31 cellular contexts compared by ENCODE assay signal in the genomic region with DNA sequence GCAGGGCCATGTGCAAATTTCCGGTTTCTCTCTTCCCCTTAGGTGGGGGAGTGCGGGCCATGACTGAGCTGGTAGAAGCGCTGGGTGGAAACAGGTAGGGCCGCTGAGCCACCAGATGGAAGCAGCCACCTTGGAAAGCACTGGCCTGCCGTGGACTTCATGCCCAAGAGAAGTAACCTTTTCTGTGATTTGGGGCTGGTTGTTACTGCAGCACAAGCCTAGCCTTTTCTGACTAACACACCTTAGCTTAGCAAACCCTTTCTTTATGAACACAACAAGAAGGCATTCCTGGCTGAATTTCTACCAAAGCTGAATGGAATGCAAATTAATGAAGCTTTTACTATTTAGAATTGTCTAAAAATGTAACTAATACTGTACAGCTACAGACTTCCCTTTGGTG.
"Had no signal": no experiment of that assay in that cellular context is flagged by ENCODE, and none has a peak within 500 bp of the region (broad histone marks: within the 10 kb centered on the region; RNA-seq: fewer than 3 reads in every experiment).

No MANE protein-coding gene starts in this region.

- H3K36me3 ChIP-seq: adrenal gland, esophagus squamous epithelium, heart left ventricle had no signal

- H3K4me3 Mint-ChIP-seq: activated CD4-positive, alpha-beta memory T cell treated with anti-CD3 and anti-CD28 coated beads for 36 hours; activated CD4-positive, alpha-beta T cell treated with anti-CD3 and anti-CD28 coated beads for 36 hours; activated CD4-positive, alpha-beta T cell treated with anti-CD3 and anti-CD28 coated beads, Interleukin-2, amount 10 ng/mL, durations not matched to agents 24 days and 14 days; activated CD8-positive, alpha-beta memory T cell treated with anti-CD3 and anti-CD28 coated beads, Interleukin-2, amount 10 ng/mL, durations not matched to agents 7 days and 5 days; activated CD8-positive, alpha-beta T cell treated with anti-CD3 and anti-CD28 coated beads, Interleukin-2, amount 10 ng/mL, durations not matched to agents 7 days and 5 days; activated naive CD4-positive, alpha-beta T cell treated with anti-CD3 and anti-CD28 coated beads for 36 hours; activated naive CD4-positive, alpha-beta T cell treated with anti-CD3 and anti-CD28 coated beads, Interleukin-2, amount 50 U/mL, for 24 hours; activated naive CD8-positive, alpha-beta T cell treated with anti-CD3 and anti-CD28 coated beads for 36 hours; activated naive CD8-positive, alpha-beta T cell treated with anti-CD3 and anti-CD28 coated beads, Interleukin-2, amount 50 U/mL, for 24 hours; activated T-helper 1 cell treated with anti-CD3 and anti-CD28 coated beads, Interleukin-12 subunit alpha, Interleukin-12 subunit beta, Interleukin-2, Interleukin-4 antibody, amounts not matched to agents 30 ng/mL and 10 ng/mL and 1 ng/mL, durations not matched to agents 14 hours and 24 hours and 36 hours; effector memory CD8-positive, alpha-beta T cell had no signal

- ATAC-seq: activated CD4-positive, alpha-beta T cell treated with anti-CD3 and anti-CD28 coated beads for 36 hours; activated CD8-positive, alpha-beta memory T cell treated with anti-CD3 and anti-CD28 coated beads, Interleukin-2, amount 10 ng/mL, durations not matched to agents 7 days and 5 days; activated CD8-positive, alpha-beta T cell treated with anti-CD3 and anti-CD28 coated beads, Interleukin-2, amount 10 ng/mL, durations not matched to agents 7 days and 5 days; activated naive CD8-positive, alpha-beta T cell treated with anti-CD3 and anti-CD28 coated beads, Interleukin-2, amount 50 U/mL, for 24 hours; body of pancreas; effector memory CD8-positive, alpha-beta T cell; heart left ventricle had no signal

- H3K27me3 ChIP-seq: adrenal gland, body of pancreas, esophagus squamous epithelium, heart left ventricle had no signal

- H3K27ac Mint-ChIP-seq: activated CD4-positive, alpha-beta memory T cell treated with anti-CD3 and anti-CD28 coated beads for 36 hours; activated CD4-positive, alpha-beta T cell treated with anti-CD3 and anti-CD28 coated beads for 36 hours; activated CD4-positive, alpha-beta T cell treated with anti-CD3 and anti-CD28 coated beads, Interleukin-2, amount 10 ng/mL, durations not matched to agents 24 days and 14 days; activated CD8-positive, alpha-beta memory T cell treated with anti-CD3 and anti-CD28 coated beads, Interleukin-2, amount 10 ng/mL, durations not matched to agents 7 days and 5 days; activated CD8-positive, alpha-beta T cell treated with anti-CD3 and anti-CD28 coated beads, Interleukin-2, amount 10 ng/mL, durations not matched to agents 7 days and 5 days; activated naive CD4-positive, alpha-beta T cell treated with anti-CD3 and anti-CD28 coated beads for 36 hours; activated naive CD4-positive, alpha-beta T cell treated with anti-CD3 and anti-CD28 coated beads, Interleukin-2, amount 50 U/mL, for 24 hours; activated naive CD8-positive, alpha-beta T cell treated with anti-CD3 and anti-CD28 coated beads for 36 hours; activated naive CD8-positive, alpha-beta T cell treated with anti-CD3 and anti-CD28 coated beads, Interleukin-2, amount 50 U/mL, for 24 hours; activated T-helper 1 cell treated with anti-CD3 and anti-CD28 coated beads, Interleukin-12 subunit alpha, Interleukin-12 subunit beta, Interleukin-2, Interleukin-4 antibody, amounts not matched to agents 30 ng/mL and 10 ng/mL and 1 ng/mL, durations not matched to agents 14 hours and 24 hours and 36 hours; activated T-helper 2 cell treated with anti-CD3 and anti-CD28 coated beads, Interferon-gamma antibody, Interleukin-2, Interleukin-4, amounts not matched to agents 10 μg/mL and 5 μg/mL and 100 μg/mL, durations not matched to agents 14 hours and 24 hours and 36 hours; effector memory CD8-positive, alpha-beta T cell had no signal

- H3K9me3 Mint-ChIP-seq: activated naive CD4-positive, alpha-beta T cell treated with anti-CD3 and anti-CD28 coated beads, Interleukin-2, amount 50 U/mL, for 24 hours; activated naive CD8-positive, alpha-beta T cell treated with anti-CD3 and anti-CD28 coated beads, Interleukin-2, amount 50 U/mL, for 24 hours; effector memory CD8-positive, alpha-beta T cell had no signal

- H3K4me3 ChIP-seq: adrenal gland, body of pancreas, esophagus squamous epithelium, heart left ventricle had no signal

- H3K27me3 Mint-ChIP-seq: activated naive CD8-positive, alpha-beta T cell treated with anti-CD3 and anti-CD28 coated beads for 36 hours had no signal

- H3K4me1 Mint-ChIP-seq: activated CD8-positive, alpha-beta memory T cell treated with anti-CD3 and anti-CD28 coated beads, Interleukin-2, amount 10 ng/mL, durations not matched to agents 7 days and 5 days had no signal

- H3K27ac ChIP-seq: adrenal gland, body of pancreas, heart left ventricle had no signal

- FAIRE-seq: colon had no signal

- H3K4me1 ChIP-seq: adrenal gland, body of pancreas had no signal

- H3K9me3 ChIP-seq: adrenal gland, body of pancreas had no signal

- DNase-seq: activated CD4-positive, alpha-beta memory T cell treated with anti-CD3 and anti-CD28 coated beads for 36 hours; activated CD4-positive, alpha-beta T cell treated with anti-CD3 and anti-CD28 coated beads for 36 hours; activated CD4-positive, alpha-beta T cell treated with anti-CD3 and anti-CD28 coated beads, Interleukin-2, amount 10 ng/mL, durations not matched to agents 24 days and 14 days; activated CD4-positive, CD25-positive, alpha-beta regulatory T cell; activated CD4-positive, CD25-positive, alpha-beta regulatory T cell treated with anti-CD3 and anti-CD28 coated beads, Interleukin-2, amount 50 U/mL, for 72 hours; activated CD8-positive, alpha-beta memory T cell treated with anti-CD3 and anti-CD28 coated beads, Interleukin-2, amount 10 ng/mL, durations not matched to agents 7 days and 5 days; activated CD8-positive, alpha-beta memory T cell treated with anti-CD3 and anti-CD28 coated beads, Interleukin-2, amount 50 U/mL, for 4 hours; activated CD8-positive, alpha-beta T cell treated with anti-CD3 and anti-CD28 coated beads, Interleukin-2, amount 10 ng/mL, durations not matched to agents 7 days and 5 days; activated effector memory CD4-positive, alpha-beta T cell treated with anti-CD3 and anti-CD28 coated beads, Interleukin-2, amount 50 U/mL, for 16 hours; activated naive CD4-positive, alpha-beta T cell treated with anti-CD3 and anti-CD28 coated beads for 36 hours; activated naive CD8-positive, alpha-beta T cell treated with anti-CD3 and anti-CD28 coated beads for 36 hours; activated naive CD8-positive, alpha-beta T cell treated with anti-CD3 and anti-CD28 coated beads, Interleukin-2, amount 50 U/mL, for 24 hours; activated T-cell treated with anti-CD3 and anti-CD28 coated beads, Interleukin-2, amount 50 U/mL, for 1 hour; activated T-cell treated with anti-CD3 and anti-CD28 coated beads, Interleukin-2, amount 50 U/mL, for 48 hours; adrenal gland; amygdala; aorta; body of pancreas; cortex of kidney; dermis blood vessel endothelial cell; effector CD4-positive, alpha-beta T cell; effector memory CD8-positive, alpha-beta T cell; erythroblast; esophagus squamous epithelium; foreskin melanocyte; heart left ventricle; hypothalamus had no signal
